In genomic region chr12:100154472-100155247, GRCh38 we compare ENCODE assay signal across 1 cellular context.
TF ChIP-seq lines count a peak whose summit lies in the region.

No MANE protein-coding gene starts in this region.

TF ChIP-seq in endothelial cell of umbilical vein, 7 proteins besides CTCF, POLR2A, EP300 and RAD21:
- no peak for TF ChIP-seq GATA2 (IDR thresholded peaks at IDR 0.05; ENCODE audit: insufficient read depth, insufficient read length, low read depth, low read length)
- TF ChIP-seq POLR2AphosphoS5 (IDR thresholded peaks at IDR 0.05; ENCODE audit: insufficient read depth, low read depth, low read length) = no peak
- no peak for TF ChIP-seq JUN (IDR thresholded peaks at IDR 0.05; ENCODE audit: borderline replicate concordance, insufficient read depth, insufficient read length, low read depth)
- no peak for TF ChIP-seq EZH2 (IDR thresholded peaks at IDR 0.05; ENCODE audit: borderline replicate concordance, low read depth, low read length, severe bottlenecking)
- no peak for TF ChIP-seq FOS (IDR thresholded peaks at IDR 0.05; ENCODE audit: borderline replicate concordance, insufficient read depth, low read length)
- no peak for TF ChIP-seq MYC (IDR thresholded peaks at IDR 0.05; ENCODE audit: low read depth, low read length)
- no peak for TF ChIP-seq MAX (IDR thresholded peaks at IDR 0.05; ENCODE audit: insufficient read depth, insufficient read length)
